In the genomic region with DNA sequence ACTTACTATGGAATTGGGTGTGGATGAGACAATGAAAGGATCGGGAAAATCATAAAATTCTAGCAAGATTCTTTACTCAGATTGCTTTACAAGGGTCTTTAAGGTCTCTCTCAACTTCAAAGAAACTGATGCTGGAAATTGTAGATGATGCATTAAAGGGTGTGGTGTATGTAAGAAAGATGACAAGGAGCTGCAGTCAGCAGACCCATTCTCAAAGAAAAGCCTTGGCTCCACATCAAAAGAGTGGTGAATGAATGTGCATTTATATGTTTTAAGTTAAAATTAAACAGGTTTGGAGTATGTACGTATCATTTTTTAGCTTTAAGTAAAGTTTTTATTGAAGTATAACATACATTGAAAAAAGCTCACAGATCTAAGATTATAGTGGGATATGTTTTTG, we compare ENCODE assay signal across 21 cellular contexts.
"Had no signal": no experiment of that assay in that cellular context is flagged by ENCODE, and none has a peak within 500 bp of the region (broad histone marks: within the 10 kb centered on the region; RNA-seq: fewer than 3 reads in every experiment).

No MANE protein-coding gene starts in this region.

- H3K9me2 ChIP-seq: SK-N-SH had no signal

- H3K4me3 ChIP-seq: K562 had no signal

- DNase-seq: Kasumi-1, MM.1S, NCI-H1092 treated with DMSO at 0.1 percent for 48 hours, NCI-H1436, NCI-H187, NCI-H2029, NCI-H2081 treated with DMSO at 0.1 percent for 48 hours, NCI-H2171, NCI-H226, NCI-H446, NCI-H510A, NCI-H524 treated with DMSO at 0.1 percent for 48 hours, NCI-H69, NCI-H774, Right ventricle myocardium superior, RPMI8226, SK-N-SH had no signal

- H3K4me3 Mint-ChIP-seq: IgD-negative memory B cell had no signal

- H3K36me3 Mint-ChIP-seq: IgD-negative memory B cell had no signal

- ATAC-seq: K562 had no signal

- H3K4me2 ChIP-seq: KMS-11, SK-N-SH had no signal

- H3K4me1 Mint-ChIP-seq: IgD-negative memory B cell had no signal

- H3K9ac ChIP-seq: KMS-11, SK-N-SH had no signal

- H3K9me3 ChIP-seq: SK-N-SH had no signal

- H3K9me3 Mint-ChIP-seq: IgD-negative memory B cell had no signal

- H3K27ac Mint-ChIP-seq: IgD-negative memory B cell had no signal

- H3K27ac ChIP-seq: HL-60, KMS-11 had no signal
